In the genomic region with DNA sequence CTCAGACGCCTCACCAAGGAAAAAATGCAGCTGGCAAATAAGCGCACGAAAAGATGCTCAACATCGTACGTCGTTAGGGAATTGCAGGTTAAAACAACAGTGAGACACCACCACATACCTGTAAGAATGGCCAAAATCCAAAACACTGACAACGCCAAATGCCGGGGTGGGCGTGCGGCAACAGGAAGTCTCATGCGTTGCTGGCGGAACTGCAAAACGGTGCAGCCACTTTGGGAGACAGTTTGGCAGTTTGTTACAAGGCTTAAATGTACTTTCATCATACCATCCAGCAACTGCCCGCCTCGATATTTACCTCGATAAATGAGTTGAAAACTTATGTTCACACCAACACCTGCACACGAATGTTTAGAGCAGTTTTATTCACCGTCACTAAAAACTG, we compare ENCODE assay signal across 12 cellular contexts. TPM values are rescaled to one million over a fixed set of nuclear protein-coding genes. Genes with fewer than 3 reads are reported as not detected.
A peak's percentile ranks its signal among the peaks of the same experiment; 100 is the strongest.
DNase-seq lines count a peak whose midpoint lies in the region; ATAC-seq and TF ChIP-seq lines count a peak whose summit lies in the region.
"Had no signal": no experiment of that assay in that cellular context is flagged by ENCODE, and none has a peak within 500 bp of the region (broad histone marks: within the 10 kb centered on the region; RNA-seq: fewer than 3 reads in every experiment).

No MANE protein-coding gene starts in this region.

- no peak overlapping the region for H3K4me2 ChIP-seq in IMR-90 (ENCODE audit: low read depth, low read length)
- H3K4me2 ChIP-seq in H9 (ENCODE audit: insufficient read depth, insufficient read length, low read length) = no peak overlapping the region

- H2BK120ac ChIP-seq in IMR-90 (ENCODE audit: low read depth, low read length) = peak overlapping the region; percentile 95
- H2BK120ac ChIP-seq in H9 (ENCODE audit: low read depth, low read length, poor library complexity, severe bottlenecking) = no peak overlapping the region

- dilution Hi-C loops in IMR-90 (cut with HindIII; ENCODE audit: low sequenced_read_pairs, unreplicated experiment) = no loop called here

- H3K23ac ChIP-seq in IMR-90 (ENCODE audit: low read depth, low read length) = no peak overlapping the region
- no peak overlapping the region for H3K23ac ChIP-seq in H9 (ENCODE audit: insufficient read length, low read depth, low read length)

- H3K9me3 ChIP-seq in IMR-90 (ENCODE audit: control insufficient read depth, insufficient read depth, low read length) (peaks cover 5% of the 10 kb centered on the region), colonic mucosa (no peaks in the 10 kb centered on the region), H9 (ENCODE audit: control insufficient read depth, low read depth, low read length) (no peaks in the 10 kb centered on the region)
- H3K9me3 ChIP-seq: ascending aorta had no signal

- H2BK5ac ChIP-seq in IMR-90 (ENCODE audit: low read depth, low read length, poor library complexity, severe bottlenecking) (peak overlapping the region; percentile 21), H9 (ENCODE audit: insufficient read length, low read length) (no peak overlapping the region)

- CTCF ChIA-PET in IMR-90 (lab: Yijun Ruan, JAX) = no interaction called here

- H2BK12ac ChIP-seq in H9 (ENCODE audit: insufficient read length, low read depth, low read length) = no peak overlapping the region

- TF ChIP-seq POLR2A in IMR-90 (IDR thresholded peaks at IDR 0.05; ENCODE audit: low read depth, low read length) = no peak

- peak overlapping the region; percentile 73 for H4K91ac ChIP-seq in IMR-90 (ENCODE audit: insufficient read depth, low read depth, low read length)
- H4K91ac ChIP-seq in H9 (ENCODE audit: insufficient read length, low read depth, low read length) = no peak overlapping the region

- BruUV-seq in IMR-90 (replicated peaks; lab: Mats Ljungman, UMichigan) = no TSS peak

- H3K23me2 ChIP-seq in H9 (ENCODE audit: insufficient read length, low read depth, low read length, poor library complexity, severe bottlenecking) = no peaks in the 10 kb centered on the region

- H3K9ac ChIP-seq in IMR-90 (ENCODE audit: low read depth, low read length) = 0 out of 2 replicates have a peak overlapping the region, but pooled peaks have one; percentile 4
- no peak overlapping the region for H3K9ac ChIP-seq in colonic mucosa (ENCODE audit: low read depth in 2 of 2, low read length in 2 of 2)
- H3K9ac ChIP-seq in H9 (ENCODE audit: extremely low read depth, insufficient read length, low read length) = no peak overlapping the region

- H2AK5ac ChIP-seq in IMR-90 (ENCODE audit: low read depth, low read length) (peak overlapping the region; percentile 44; the same call in 1 of the 2 replicates), H9 (ENCODE audit: insufficient read length, low read length) (no peak overlapping the region)

- H3K9me3 Mint-ChIP-seq in CD14-positive monocyte = peaks cover 0 to 3% (median 0%) of the 10 kb centered on the region in 7 donors
- H3K9me3 Mint-ChIP-seq in neural crest cell = peaks cover 4% of the 10 kb centered on the region
- H3K9me3 Mint-ChIP-seq in H9 = peaks cover 0 to 4% of the 10 kb centered on the region in 2 experiments; a peak in 2 of 5 replicates

- H3K4me1 ChIP-seq in IMR-90 (ENCODE audit: control insufficient read depth, insufficient read depth, low read length) (peaks cover 14% of the 10 kb centered on the region), colonic mucosa (no peaks in the 10 kb centered on the region), H9 (ENCODE audit: insufficient read depth, low read length) (peaks cover 8% of the 10 kb centered on the region; the same call in 1 of the 2 replicates)

- H3T11ph ChIP-seq in H9 (ENCODE audit: low read length) = no peak overlapping the region

- H3K4me3 ChIP-seq in IMR-90 (ENCODE audit: insufficient read depth, low read depth, low read length) (no peak overlapping the region), colonic mucosa (no peak overlapping the region)
- H3K4me3 ChIP-seq: ascending aorta had no signal

- peak overlapping the region; percentile 46 for H3K14ac ChIP-seq in IMR-90 (replicated peaks; ENCODE audit: low read depth, low read length)
- H3K14ac ChIP-seq in H9 (ENCODE audit: insufficient read depth, low read length) = no peak overlapping the region

- ATAC-seq in IMR-90 (ENCODE audit: low read depth) = no peak
- no peak for ATAC-seq in HG03097 (IDR thresholded peaks at IDR 0.05; ENCODE audit: low FRiP score, unreplicated experiment)

- peak overlapping the region; percentile 29; the same call in 2 of the 3 replicates for H2BK15ac ChIP-seq in IMR-90 (ENCODE audit: low read depth, low read length)
- H2BK15ac ChIP-seq in H9 (ENCODE audit: low read depth, low read length) = no peak overlapping the region

- peak overlapping the region; percentile 71 to 88 for H3K4me3 Mint-ChIP-seq in CD14-positive monocyte
- H3K4me3 Mint-ChIP-seq in neural crest cell = no peak overlapping the region
- no peak overlapping the region for H3K4me3 Mint-ChIP-seq in H9

- DNase-seq in CD14-positive monocyte (ENCODE audit: low spot score) (no peak), IMR-90 (no peak), colonic mucosa (no peak), neural crest cell (ENCODE audit: low read depth, low spot score) (no peak), inferior parietal cortex (ENCODE audit: extremely low spot score) (no peak), iPS-NIHi11 (ENCODE audit: low spot score) (no peak), H9 (no peak)
- DNase-seq: cortex of kidney, NCI-H2081 treated with DMSO at 0.1 percent for 48 hours, NCI-H526 had no signal

- no peak for TF ChIP-seq CTCF in CD14-positive monocyte (IDR thresholded peaks at IDR 0.05)
- TF ChIP-seq CTCF in IMR-90 (conservative IDR thresholded peaks at IDR 0.05; ENCODE audit: low read depth, low read length) = no peak
- TF ChIP-seq CTCF in colonic mucosa (IDR thresholded peaks at IDR 0.05) = no peak
- TF ChIP-seq CTCF in neural crest cell (conservative IDR thresholded peaks at IDR 0.05) = no peak
- no peak for TF ChIP-seq CTCF in H9 (conservative IDR thresholded peaks at IDR 0.05)

- H2AFZ ChIP-seq in IMR-90 (replicated peaks; ENCODE audit: low read length, poor library complexity) = peak overlapping the region; percentile 24
- no peak overlapping the region for H2AFZ ChIP-seq in H9 (ENCODE audit: low read length)

- H3K27me3 ChIP-seq in IMR-90 (ENCODE audit: control insufficient read depth, insufficient read depth, low read length) (no peaks in the 10 kb centered on the region; the same call in 1 of the 2 replicates), colonic mucosa (no peaks in the 10 kb centered on the region), H9 (ENCODE audit: insufficient read depth, low read length) (no peaks in the 10 kb centered on the region; the same call in 1 of the 2 replicates)
- H3K27me3 ChIP-seq: ascending aorta had no signal

- peak overlapping the region; percentile 88; the same call in 1 of the 2 replicates for H3K27ac ChIP-seq in IMR-90 (ENCODE audit: insufficient read depth, low read length)
- peak overlapping the region; percentile 7 for H3K27ac ChIP-seq in colonic mucosa
- no peak overlapping the region for H3K27ac ChIP-seq in H9 (ENCODE audit: insufficient read length, low read depth, low read length)

- H3K9me1 ChIP-seq in IMR-90 (ENCODE audit: insufficient read depth, low read length) = peaks cover 8% of the 10 kb centered on the region

- H3K27me3 Mint-ChIP-seq in CD14-positive monocyte (ENCODE audit: low read depth in 3 of 3) = peaks cover 0 to 2% (median 2%) of the 10 kb centered on the region in 3 donors
- no peaks in the 10 kb centered on the region for H3K27me3 Mint-ChIP-seq in neural crest cell (ENCODE audit: low read depth)
- peaks cover 16% of the 10 kb centered on the region for H3K27me3 Mint-ChIP-seq in H9 (ENCODE audit: low read depth)

- POLR2A ChIA-PET in IMR-90 (lab: Charles Lee; ENCODE audit: unreplicated experiment) = no interaction called here

- no peaks in the 10 kb centered on the region for H3K79me2 ChIP-seq in H9 (ENCODE audit: insufficient read depth, low read length)

- in situ Hi-C loops in IMR-90 (cut with MboI; ENCODE audit: low sequenced_read_pairs) = no loop called here

- H3K4me1 Mint-ChIP-seq in CD14-positive monocyte (peaks cover 57% of the 10 kb centered on the region), neural crest cell (peaks cover 9% of the 10 kb centered on the region), H9 (peaks cover 26 to 28% of the 10 kb centered on the region in 2 experiments)

- H3K4ac ChIP-seq in IMR-90 (ENCODE audit: low read depth, low read length) (peak overlapping the region; percentile 91), H9 (ENCODE audit: low read depth, low read length) (no peak overlapping the region)

- H4K8ac ChIP-seq in IMR-90 (ENCODE audit: low read depth in 2 of 2, low read length in 2 of 2) (peak overlapping the region; percentile 33 to 87; a peak in 2 of 4 replicates), H9 (replicated peaks; ENCODE audit: insufficient read length, low read depth, low read length) (no peak overlapping the region)

- peak overlapping the region; percentile 27; the same call in 1 of the 2 replicates for H3K18ac ChIP-seq in IMR-90 (ENCODE audit: low read depth, low read length)
- H3K18ac ChIP-seq in H9 (ENCODE audit: insufficient read length, low read depth, low read length) = no peak overlapping the region

- H3K27ac Mint-ChIP-seq in CD14-positive monocyte = peak overlapping the region; percentile 93 to 99 (median 98)
- H3K27ac Mint-ChIP-seq in neural crest cell (ENCODE audit: unreplicated experiment) = peak overlapping the region; percentile 7
- no peak overlapping the region for H3K27ac Mint-ChIP-seq in H9

- 94% methylated on average over 6 of the region's 18 CpGs; no CpG with 5 or more reads in 1 of the 2 experiments for WGBS in IMR-90 (ENCODE audit: extremely low coverage in 2 of 2, insufficient read length in 1 of 2), 2 experiments
- no CpG with 5 or more reads among the region's 18 CpGs for WGBS in H9 (ENCODE audit: extremely low coverage, insufficient read length, low lambda C conversion rate)

- intact Hi-C loops in CD14-positive monocyte (cut with micrococcal nuclease) = no loop called here
- intact Hi-C loops in IMR-90 (cut with micrococcal nuclease) = no loop called here
- intact Hi-C loops in colonic mucosa (cut with DNase I) = no loop called here

- peak overlapping the region; percentile 90 for H2BK20ac ChIP-seq in IMR-90 (ENCODE audit: low read depth, low read length)
- H2BK20ac ChIP-seq in H9 (ENCODE audit: low read depth, low read length, poor library complexity, severe bottlenecking) = no peak overlapping the region

- H4K20me1 ChIP-seq in IMR-90 (ENCODE audit: insufficient read depth, low read length) (no peaks in the 10 kb centered on the region), H9 (ENCODE audit: control insufficient read depth, insufficient read depth, insufficient read length) (no peaks in the 10 kb centered on the region)

- H3K56ac ChIP-seq in IMR-90 (ENCODE audit: extremely low read depth, insufficient read depth, low read length) (no peak overlapping the region), H9 (ENCODE audit: insufficient read length, low read depth, low read length) (no peak overlapping the region)

- no peaks in the 10 kb centered on the region for H3K36me3 ChIP-seq in IMR-90 (ENCODE audit: control insufficient read depth, insufficient read depth, low read length)
- no peaks in the 10 kb centered on the region for H3K36me3 ChIP-seq in colonic mucosa
- H3K36me3 ChIP-seq: ascending aorta had no signal

- peaks cover 0 to 4% of the 10 kb centered on the region in 2 donors for H3K36me3 Mint-ChIP-seq in CD14-positive monocyte
- no peaks in the 10 kb centered on the region for H3K36me3 Mint-ChIP-seq in neural crest cell (ENCODE audit: low read depth)
- H3K36me3 Mint-ChIP-seq in H9 (ENCODE audit: insufficient read depth in 1 of 3, low read depth in 3 of 3) = no peaks in the 10 kb centered on the region; a peak in 2 of 7 replicates

- no peak overlapping the region for H4K5ac ChIP-seq in IMR-90 (ENCODE audit: low read depth, low read length)
- H4K5ac ChIP-seq in H9 (ENCODE audit: insufficient read length, low read depth, low read length) = no peak overlapping the region

- no peak overlapping the region for H2AK9ac ChIP-seq in IMR-90 (replicated peaks; ENCODE audit: low read depth, low read length, poor library complexity)

- no peak for TF ChIP-seq RAD21 in IMR-90 (IDR thresholded peaks at IDR 0.05; ENCODE audit: low read length)

- H3K79me1 ChIP-seq in IMR-90 (ENCODE audit: low read depth in 1 of 2, low read length in 2 of 2) (no peaks in the 10 kb centered on the region), H9 (ENCODE audit: insufficient read depth, low read depth, low read length, poor library complexity, severe bottlenecking) (no peaks in the 10 kb centered on the region)

RNA-seq across cellular contexts. Expression of a gene that starts 7.5 kb away (rescaled TPM):
- 1,000 to 10,000 TPM in 1 of 2 donors, 100 to 1,000 TPM in 1; 855 to 1,372 TPM for polyA plus RNA-seq in CD14-positive monocyte
- total RNA-seq in IMR-90 (2012; rRNA removed) = 38.3 and 39.8 TPM in 2 replicates
- 151 and 166 TPM in 2 replicates for polyA plus RNA-seq in IMR-90 (2012; rRNA removed)
- 140 and 321 TPM in 2 replicates for polyA plus RNA-seq in IMR-90 (2012; cell fraction: cytosol; rRNA removed)
- polyA plus RNA-seq in IMR-90 (2012; cell fraction: nucleus; rRNA removed; ENCODE audit: low replicate concordance) = 89.3 and 187 TPM in 2 replicates
- 100 to 1,000 TPM; 633 to 887 TPM for total RNA-seq in colonic mucosa
- total RNA-seq in neural crest cell = 95.5 and 109 TPM in 2 replicates
- total RNA-seq in H9 (2021) = 158 and 161 TPM in 2 replicates

RNA-seq across cellular contexts. Expression of a gene that starts 20.9 kb away (rescaled TPM):
- not detected for polyA plus RNA-seq in CD14-positive monocyte
- under 0.01 and 0.18 TPM in 2 replicates for total RNA-seq in IMR-90 (2012; rRNA removed)
- polyA plus RNA-seq in IMR-90 (2012; rRNA removed) = 0.15 and 0.59 TPM in 2 replicates
- polyA plus RNA-seq in IMR-90 (2012; cell fraction: cytosol; rRNA removed) = 0.08 and 0.32 TPM in 2 replicates
- polyA plus RNA-seq in IMR-90 (2012; cell fraction: nucleus; rRNA removed; ENCODE audit: low replicate concordance) = 0.68 and 1.2 TPM in 2 replicates
- 1 to 10 TPM in 1 of 2 donors, under 1 TPM in 1; 0.42 to 1.1 TPM for total RNA-seq in colonic mucosa
- total RNA-seq in neural crest cell = 0.66 TPM in 1 of 2 replicates, not detected in the other
- 0.59 and 0.77 TPM in 2 replicates for total RNA-seq in H9 (2021)

Comparison
In these comparisons a context has a peak if more than half of its experiments do, and no peak if none do; other contexts are left out.
1. H3K27ac Mint-ChIP-seq: peak in CD14-positive monocyte (7 of 7) and neural crest cell (single experiment); none in H9 (0 of 3).
2. H3K4me3 Mint-ChIP-seq: peak in CD14-positive monocyte (2 of 2); none in neural crest cell (single experiment) and H9 (0 of 2).